In the genomic region with DNA sequence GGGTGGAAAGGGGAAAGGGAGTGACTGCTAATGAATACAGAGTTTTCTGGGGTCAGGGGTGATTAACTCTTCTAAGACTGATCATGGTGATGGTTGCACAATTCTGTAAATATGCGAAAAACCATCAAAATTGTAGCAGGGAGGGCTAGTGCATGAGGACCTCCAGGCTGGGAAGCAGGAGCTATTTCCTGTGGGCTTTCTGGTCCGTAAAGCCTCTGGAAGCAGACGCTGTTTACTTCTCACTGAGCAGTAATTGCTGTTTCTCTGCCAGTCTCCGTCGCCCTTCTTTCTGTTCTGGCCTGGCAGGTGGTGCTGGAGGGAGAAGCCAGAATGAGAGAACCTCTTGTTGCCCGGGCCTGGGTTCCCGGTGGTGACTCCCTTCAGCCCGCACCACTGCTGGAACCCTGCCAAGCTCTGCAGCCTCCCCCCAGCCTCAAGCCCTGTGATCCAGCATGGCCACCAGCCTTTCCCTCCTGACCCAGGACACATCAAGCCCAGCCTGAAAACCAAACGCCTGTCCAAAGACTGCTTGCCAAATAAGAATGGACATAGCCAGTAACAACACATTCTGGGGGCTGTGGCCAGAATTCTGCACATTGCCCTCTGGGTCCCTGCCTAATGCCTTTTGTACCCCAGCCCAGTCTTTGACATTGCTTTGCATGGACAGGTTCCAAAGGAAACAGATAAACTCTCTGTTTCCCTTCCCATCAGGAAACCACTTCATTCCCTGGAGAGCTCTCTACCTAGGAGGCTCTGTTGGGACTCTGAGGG, we compare ENCODE assay signal across 11 cellular contexts.
DNase-seq lines count a peak whose midpoint lies in the region; FAIRE-seq and TF ChIP-seq lines count a peak whose summit lies in the region.
"Had no signal": no experiment of that assay in that cellular context is flagged by ENCODE, and none has a peak within 500 bp of the region (broad histone marks: within the 10 kb centered on the region; RNA-seq: fewer than 3 reads in every experiment).

No MANE protein-coding gene starts in this region.

- no peak overlapping the region for H3K4me3 ChIP-seq in astrocyte (ENCODE audit: insufficient read depth, low read depth, low read length)
- no peak overlapping the region for H3K4me3 ChIP-seq in kidney (ENCODE audit: low read length in 2 of 2)
- H3K4me3 ChIP-seq in testis = no peak overlapping the region
- no peak overlapping the region for H3K4me3 ChIP-seq in WERI-Rb-1 (ENCODE audit: low read depth, low read length)
- H3K4me3 ChIP-seq in HAP-1 = no peak overlapping the region

- H3K9me3 Mint-ChIP-seq in astrocyte (ENCODE audit: unreplicated experiment) = peaks cover 2% of the 10 kb centered on the region
- H3K9me3 Mint-ChIP-seq: activated CD4-positive, alpha-beta memory T cell treated with anti-CD3 and anti-CD28 coated beads for 36 hours; mesothelial cell of epicardium had no signal

- peak; percentile 57 for DNase-seq in NCI-H146 (lab: John Stamatoyannopoulos, UW)
- DNase-seq in astrocyte (ENCODE audit: low read depth) = peak; percentile 3
- DNase-seq in kidney = peak; percentile 91
- peak; percentile 46 for DNase-seq in testis
- DNase-seq in activated effector memory CD4-positive, alpha-beta T cell treated with Interleukin-2 at 50 U/mL for 16 hours = no peak
- no peak for DNase-seq in middle frontal gyrus (ENCODE audit: extremely low spot score, low spot score)
- DNase-seq in WERI-Rb-1 = no peak
- no peak for DNase-seq in HAP-1 (ENCODE audit: low spot score in 2 of 2)
- DNase-seq: activated CD4-positive, alpha-beta memory T cell treated with anti-CD3 and anti-CD28 coated beads for 36 hours; effector CD4-positive, alpha-beta T cell had no signal

- H3K9me3 ChIP-seq in astrocyte (ENCODE audit: insufficient read depth, low read depth, low read length) (no peaks in the 10 kb centered on the region), kidney (ENCODE audit: control insufficient read depth in 1 of 2, low read length in 2 of 2) (no peaks in the 10 kb centered on the region), testis (no peaks in the 10 kb centered on the region), WERI-Rb-1 (ENCODE audit: severe bottlenecking) (no peaks in the 10 kb centered on the region), HAP-1 (no peaks in the 10 kb centered on the region)

- H3K9ac ChIP-seq in astrocyte (ENCODE audit: low read length) (no peak overlapping the region), kidney (ENCODE audit: low read length in 2 of 2) (no peak overlapping the region)

- intact Hi-C loops in kidney (cut with DNase I) = no loop called here
- intact Hi-C loops in testis (cut with DNase I; ENCODE audit: low total_unique reads) = no loop called here

- H3K27ac Mint-ChIP-seq in astrocyte (ENCODE audit: unreplicated experiment) = no peak overlapping the region
- H3K27ac Mint-ChIP-seq: activated CD4-positive, alpha-beta memory T cell treated with anti-CD3 and anti-CD28 coated beads for 36 hours; mesothelial cell of epicardium had no signal

- no peak overlapping the region for H3K4me2 ChIP-seq in astrocyte (ENCODE audit: low read length)

- H3K4me1 Mint-ChIP-seq in astrocyte (ENCODE audit: low read depth, unreplicated experiment) = no peaks in the 10 kb centered on the region
- H3K4me1 Mint-ChIP-seq: mesothelial cell of epicardium had no signal

- no peak for TF ChIP-seq POLR2A in testis (IDR thresholded peaks at IDR 0.05)

- H3K36me3 Mint-ChIP-seq in astrocyte (ENCODE audit: low read depth, unreplicated experiment) = no peaks in the 10 kb centered on the region
- H3K36me3 Mint-ChIP-seq: activated CD4-positive, alpha-beta memory T cell treated with anti-CD3 and anti-CD28 coated beads for 36 hours; mesothelial cell of epicardium had no signal

- H3K27me3 Mint-ChIP-seq in astrocyte (ENCODE audit: low read depth, unreplicated experiment) = peaks cover 54% of the 10 kb centered on the region

- H3K4me1 ChIP-seq in astrocyte (ENCODE audit: insufficient read depth, low read length) = no peaks in the 10 kb centered on the region
- H3K4me1 ChIP-seq in kidney (ENCODE audit: control insufficient read depth in 1 of 2, insufficient read depth in 1 of 2, low read depth in 1 of 2, low read length in 2 of 2) = peaks cover 7 to 11% of the 10 kb centered on the region in 2 donors
- no peaks in the 10 kb centered on the region for H3K4me1 ChIP-seq in testis
- H3K4me1 ChIP-seq in HAP-1 = no peaks in the 10 kb centered on the region

- no peak for FAIRE-seq in astrocyte (lab: Jason Lieb, UNC)
- FAIRE-seq in kidney (lab: Jason Lieb, UNC) = no peak

- in situ Hi-C loops in HAP-1 (cut with MboI; ENCODE audit: low sequenced_read_pairs) = no loop called here

- H3K36me3 ChIP-seq in astrocyte (ENCODE audit: insufficient read depth, low read length) = no peaks in the 10 kb centered on the region
- H3K36me3 ChIP-seq in kidney (ENCODE audit: control insufficient read depth in 1 of 2, insufficient read depth in 2 of 2, low read length in 2 of 2) = no peaks in the 10 kb centered on the region
- no peaks in the 10 kb centered on the region for H3K36me3 ChIP-seq in testis (ENCODE audit: low read depth, missing control alignments)
- H3K36me3 ChIP-seq in WERI-Rb-1 = no peaks in the 10 kb centered on the region
- no peaks in the 10 kb centered on the region for H3K36me3 ChIP-seq in HAP-1 (replicated peaks)

- TF ChIP-seq CTCF in astrocyte (IDR thresholded peaks at IDR 0.05; ENCODE audit: insufficient read depth, low read depth, low read length) (no peak), kidney (IDR thresholded peaks at IDR 0.05; ENCODE audit: borderline replicate concordance, extremely low read depth, insufficient read depth) (no peak), testis (IDR thresholded peaks at IDR 0.05) (no peak), WERI-Rb-1 (IDR thresholded peaks at IDR 0.05; ENCODE audit: low read depth, low read length) (no peak)

- H3K79me2 ChIP-seq in astrocyte (ENCODE audit: insufficient read depth, low read length) = no peaks in the 10 kb centered on the region

- no peak overlapping the region for H2AFZ ChIP-seq in astrocyte (ENCODE audit: low read depth, low read length)

- no peak overlapping the region for H3K4me3 Mint-ChIP-seq in astrocyte (ENCODE audit: unreplicated experiment)
- H3K4me3 Mint-ChIP-seq: activated CD4-positive, alpha-beta memory T cell treated with anti-CD3 and anti-CD28 coated beads for 36 hours; mesothelial cell of epicardium had no signal

- no peak overlapping the region for H3K27ac ChIP-seq in astrocyte (ENCODE audit: low read depth, low read length)
- no peak overlapping the region for H3K27ac ChIP-seq in kidney (ENCODE audit: low read depth in 2 of 2, low read length in 2 of 2)
- H3K27ac ChIP-seq in testis = no peak overlapping the region
- H3K27ac ChIP-seq in WERI-Rb-1 = no peak overlapping the region

- no peaks in the 10 kb centered on the region for H4K20me1 ChIP-seq in astrocyte (ENCODE audit: insufficient read depth, low read length)

- H3K27me3 ChIP-seq in astrocyte (ENCODE audit: insufficient read depth, low read length) (peaks cover 37% of the 10 kb centered on the region), testis (no peaks in the 10 kb centered on the region), WERI-Rb-1 (ENCODE audit: insufficient read depth, low read depth, severe bottlenecking) (peaks cover 3% of the 10 kb centered on the region), HAP-1 (ENCODE audit: low read depth) (peaks cover 62% of the 10 kb centered on the region)

- WGBS in testis, 2 donors = 43 to 54% methylated on average over 8 to 9 of the region's 9 CpGs

Comparison
In these comparisons a context has a peak if more than half of its experiments do, and no peak if none do; other contexts are left out.
1. DNase-seq: peak in NCI-H146 (single experiment), astrocyte (single experiment), kidney (single experiment) and testis (single experiment); none in activated effector memory CD4-positive, alpha-beta T cell treated with Interleukin-2 at 50 U/mL for 16 hours (single experiment), middle frontal gyrus (single experiment), WERI-Rb-1 (single experiment) and HAP-1 (0 of 2).